15 cellular contexts compared by ENCODE assay signal in the genomic region with DNA sequence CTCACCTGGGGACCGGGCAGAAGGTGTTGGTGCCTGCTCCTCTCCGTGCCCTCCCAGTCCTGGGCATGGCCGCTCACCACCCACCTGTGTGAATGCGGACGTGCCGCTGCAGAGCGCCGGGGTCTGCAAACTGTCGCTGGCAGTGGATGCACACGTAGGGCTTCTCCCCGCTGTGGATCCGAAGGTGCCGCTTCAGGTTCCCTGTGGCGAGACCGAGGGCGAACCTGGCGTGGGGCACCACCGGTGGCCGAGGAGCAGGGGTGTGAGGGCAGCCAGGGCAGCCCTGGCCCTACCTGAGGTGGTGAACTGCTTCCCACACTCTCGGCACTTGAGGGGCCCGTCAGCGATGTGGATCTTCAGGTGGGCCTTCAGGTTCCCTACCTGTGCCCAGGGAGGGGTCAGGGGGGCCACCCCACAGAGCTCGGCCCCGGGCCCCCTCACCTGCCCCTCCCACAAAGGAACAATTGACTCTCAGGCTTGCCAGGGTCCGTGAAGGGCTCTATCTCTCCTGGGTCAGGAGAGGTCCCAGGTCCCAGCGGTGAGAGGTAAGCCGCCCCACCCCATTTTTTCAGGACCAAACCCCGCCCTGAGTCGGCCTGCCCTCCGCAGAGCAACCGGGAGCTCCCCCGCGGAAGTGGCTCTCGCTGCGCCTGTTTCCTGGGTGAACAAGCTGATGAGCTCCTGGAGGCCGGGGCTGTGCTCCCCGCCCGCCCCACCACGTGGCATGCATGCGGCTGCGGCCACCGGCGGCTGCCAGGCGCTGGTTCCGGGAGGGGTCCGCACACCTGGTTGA.
"Had no signal": no experiment of that assay in that cellular context is flagged by ENCODE, and none has a peak within 500 bp of the region (broad histone marks: within the 10 kb centered on the region; RNA-seq: fewer than 3 reads in every experiment).

No MANE protein-coding gene starts in this region.

- ATAC-seq: activated T-cell treated with anti-CD3 and anti-CD28 coated beads, Interleukin-2, amount 50 U/mL, for 72 hours; gastrocnemius medialis; heart left ventricle; stimulated activated naive CD8-positive, alpha-beta T cell treated with anti-CD3 and anti-CD28 coated beads, Interleukin-15, amount 100 ng/mL, for 72 hours had no signal

- DNase-seq: activated CD4-positive, alpha-beta T cell treated with anti-CD3 and anti-CD28 coated beads, Interleukin-2, amount 50 U/mL, for 1 hour; activated CD4-positive, CD25-positive, alpha-beta regulatory T cell; activated gamma-delta T cell; activated naive CD8-positive, alpha-beta T cell treated with anti-CD3 and anti-CD28 coated beads for 36 hours; activated T-cell treated with anti-CD3 and anti-CD28 coated beads, Interleukin-2, amount 50 U/mL, for 72 hours; amygdala; erythroblast; gastrocnemius medialis; immature natural killer cell; mammary epithelial cell; sigmoid colon; spleen; stimulated activated naive CD8-positive, alpha-beta T cell treated with anti-CD3 and anti-CD28 coated beads, Interleukin-15, amount 100 ng/mL, for 72 hours had no signal

- H3K4me3 Mint-ChIP-seq: activated naive CD8-positive, alpha-beta T cell treated with anti-CD3 and anti-CD28 coated beads for 36 hours; activated T-cell treated with anti-CD3 and anti-CD28 coated beads, Interleukin-2, amount 50 U/mL, for 72 hours; immature natural killer cell; neural crest cell; stimulated activated naive CD8-positive, alpha-beta T cell treated with anti-CD3 and anti-CD28 coated beads, Interleukin-15, amount 100 ng/mL, for 72 hours had no signal

- H3K27me3 Mint-ChIP-seq: activated naive CD8-positive, alpha-beta T cell treated with anti-CD3 and anti-CD28 coated beads for 36 hours; stimulated activated naive CD8-positive, alpha-beta T cell treated with anti-CD3 and anti-CD28 coated beads, Interleukin-15, amount 100 ng/mL, for 72 hours had no signal

- H3K9me3 Mint-ChIP-seq: activated naive CD8-positive, alpha-beta T cell treated with anti-CD3 and anti-CD28 coated beads for 36 hours; activated T-cell treated with anti-CD3 and anti-CD28 coated beads, Interleukin-2, amount 50 U/mL, for 72 hours; neural crest cell; stimulated activated naive CD8-positive, alpha-beta T cell treated with anti-CD3 and anti-CD28 coated beads, Interleukin-15, amount 100 ng/mL, for 72 hours had no signal

- H3K27ac Mint-ChIP-seq: activated naive CD8-positive, alpha-beta T cell treated with anti-CD3 and anti-CD28 coated beads for 36 hours; activated T-cell treated with anti-CD3 and anti-CD28 coated beads, Interleukin-2, amount 50 U/mL, for 72 hours had no signal
